Comparison of ENCODE assay signal across 8 cellular contexts in the genomic region with DNA sequence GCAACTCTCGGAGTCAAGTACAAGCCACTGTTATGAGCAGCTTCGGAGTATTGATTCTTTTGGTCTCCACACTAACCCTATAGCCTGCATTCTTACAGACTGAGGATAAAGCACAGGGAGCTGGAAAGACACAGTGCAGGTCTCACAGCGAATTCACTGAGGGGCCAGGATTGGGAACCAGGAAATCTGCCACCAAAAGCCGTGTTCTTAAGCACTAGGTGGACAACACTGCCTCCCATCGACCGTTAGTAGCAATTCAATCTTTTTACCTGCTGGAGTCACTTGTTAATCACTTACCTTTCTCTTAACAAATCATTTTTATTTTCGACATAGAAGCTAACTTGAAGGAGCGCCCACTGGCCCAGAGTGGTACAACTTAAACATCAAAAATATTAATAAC. TPM values are rescaled to one million over a fixed set of nuclear protein-coding genes. Genes with fewer than 3 reads are reported as not detected.
A peak's percentile ranks its signal among the peaks of the same experiment; 100 is the strongest.
DNase-seq lines count a peak whose midpoint lies in the region; ATAC-seq, FAIRE-seq and TF ChIP-seq lines count a peak whose summit lies in the region.

No MANE protein-coding gene starts in this region.

- H3K4me1 Mint-ChIP-seq in activated CD8-positive, alpha-beta memory T cell treated with anti-CD3 and anti-CD28 coated beads, Interleukin-2, amount 10 ng/mL, durations not matched to agents 7 days and 5 days = peaks cover 7% of the 10 kb centered on the region

- H3K27me3 Mint-ChIP-seq in activated CD8-positive, alpha-beta memory T cell treated with anti-CD3 and anti-CD28 coated beads, Interleukin-2, amount 10 ng/mL, durations not matched to agents 7 days and 5 days = peaks cover 5% of the 10 kb centered on the region

- H3K36me3 Mint-ChIP-seq in activated CD8-positive, alpha-beta memory T cell treated with anti-CD3 and anti-CD28 coated beads, Interleukin-2, amount 10 ng/mL, durations not matched to agents 7 days and 5 days = no peaks in the 10 kb centered on the region

- H3K9me3 Mint-ChIP-seq in activated CD8-positive, alpha-beta memory T cell treated with anti-CD3 and anti-CD28 coated beads, Interleukin-2, amount 10 ng/mL, durations not matched to agents 7 days and 5 days (ENCODE audit: low read depth) = no peaks in the 10 kb centered on the region

- H3K27ac Mint-ChIP-seq in activated CD8-positive, alpha-beta memory T cell treated with anti-CD3 and anti-CD28 coated beads, Interleukin-2, amount 10 ng/mL, durations not matched to agents 7 days and 5 days = no peak overlapping the region

- H3K27me3 ChIP-seq in bronchial epithelial cell (ENCODE audit: control insufficient read depth, insufficient read depth, low read length) = no peaks in the 10 kb centered on the region

- H3K36me3 ChIP-seq in bronchial epithelial cell (ENCODE audit: control insufficient read depth, insufficient read depth, low read length) = no peaks in the 10 kb centered on the region

- peak; percentile 28 for DNase-seq in stimulated activated CD4-positive, alpha-beta T cell treated with anti-CD3 and anti-CD28 coated beads, Interleukin-4, amount 100 ng/mL, for 24 hours
- DNase-seq in stimulated activated CD4-positive, alpha-beta T cell treated with anti-CD3 and anti-CD28 coated beads, Interleukin-4, amount 100 ng/mL, for 4 hours = no peak
- DNase-seq in NCI-H2029 (lab: John Stamatoyannopoulos, UW) (peak; percentile 6), bronchial epithelial cell (ENCODE audit: low read depth) (peak; percentile 56), mucosa of gallbladder (ENCODE audit: low spot score) (peak; percentile 24)
- no peak for DNase-seq in activated CD8-positive, alpha-beta memory T cell treated with anti-CD3 and anti-CD28 coated beads, Interleukin-2, amount 10 ng/mL, durations not matched to agents 7 days and 5 days

- CTCF ChIA-PET in activated CD8-positive, alpha-beta memory T cell treated with anti-CD3 and anti-CD28 coated beads, Interleukin-2, amount 10 ng/mL, durations not matched to agents 7 days and 5 days (lab: Charles Lee) = interaction anchor here (0.7 to 2.6 kb wide), 8 partner anchors 14 to 90 kb away, joined by 3 to 21 read pairs (median 4); no protein-coding TSS in a partner anchor

- no peak overlapping the region for H3K4me3 Mint-ChIP-seq in activated CD8-positive, alpha-beta memory T cell treated with anti-CD3 and anti-CD28 coated beads, Interleukin-2, amount 10 ng/mL, durations not matched to agents 7 days and 5 days

- no peak overlapping the region for H3K4me3 ChIP-seq in bronchial epithelial cell (ENCODE audit: low read depth, low read length)

- ATAC-seq in GM18907 (IDR thresholded peaks at IDR 0.05; ENCODE audit: unreplicated experiment) = no peak
- ATAC-seq in HG03095 (IDR thresholded peaks at IDR 0.05; ENCODE audit: unreplicated experiment) = no peak
- no peak for ATAC-seq in activated CD8-positive, alpha-beta memory T cell treated with anti-CD3 and anti-CD28 coated beads, Interleukin-2, amount 10 ng/mL, durations not matched to agents 7 days and 5 days

- peak; percentile 74 for TF ChIP-seq CTCF in bronchial epithelial cell (IDR thresholded peaks at IDR 0.05; ENCODE audit: insufficient read depth, low read length, severe bottlenecking)

- no peak for FAIRE-seq in bronchial epithelial cell (lab: Jason Lieb, UNC)

RNA-seq across cellular contexts. Expression of a gene that starts 6.3 kb away (rescaled TPM):
- total RNA-seq in bronchial epithelial cell (not detected in 2 replicates), mucosa of gallbladder (not detected)
- not detected for total RNA-seq in activated CD8-positive, alpha-beta memory T cell treated with anti-CD3 and anti-CD28 coated beads, Interleukin-2, amount 10 ng/mL, durations not matched to agents 7 days and 5 days

RNA-seq across cellular contexts. Expression of a gene that starts 20.3 kb away (rescaled TPM):
- total RNA-seq in bronchial epithelial cell (3.9 and 4.2 TPM in 2 replicates), mucosa of gallbladder (10.7 TPM)
- 10 to 100 TPM; 49.0 to 59.2 TPM for total RNA-seq in activated CD8-positive, alpha-beta memory T cell treated with anti-CD3 and anti-CD28 coated beads, Interleukin-2, amount 10 ng/mL, durations not matched to agents 7 days and 5 days

RNA-seq across cellular contexts. Expression of a gene that starts 28.8 kb away (rescaled TPM):
- total RNA-seq in bronchial epithelial cell = not detected in 2 replicates
- not detected for total RNA-seq in mucosa of gallbladder
- not detected for total RNA-seq in activated CD8-positive, alpha-beta memory T cell treated with anti-CD3 and anti-CD28 coated beads, Interleukin-2, amount 10 ng/mL, durations not matched to agents 7 days and 5 days

RNA-seq across cellular contexts. Expression of a gene that starts 36.6 kb away (rescaled TPM):
- total RNA-seq in bronchial epithelial cell = 33.4 and 37.8 TPM in 2 replicates
- total RNA-seq in mucosa of gallbladder = 78.3 TPM
- 100 to 1,000 TPM; 110 to 117 TPM for total RNA-seq in activated CD8-positive, alpha-beta memory T cell treated with anti-CD3 and anti-CD28 coated beads, Interleukin-2, amount 10 ng/mL, durations not matched to agents 7 days and 5 days

RNA-seq across cellular contexts. Expression of a gene that starts 46.8 kb away (rescaled TPM):
- total RNA-seq in bronchial epithelial cell (136 and 163 TPM in 2 replicates), mucosa of gallbladder (87.6 TPM)
- 10 to 100 TPM; 43.6 to 65.3 TPM for total RNA-seq in activated CD8-positive, alpha-beta memory T cell treated with anti-CD3 and anti-CD28 coated beads, Interleukin-2, amount 10 ng/mL, durations not matched to agents 7 days and 5 days

Comparison
In these comparisons a context has a peak if more than half of its experiments do, and no peak if none do; other contexts are left out.
1. DNase-seq: peak in stimulated activated CD4-positive, alpha-beta T cell treated with anti-CD3 and anti-CD28 coated beads, Interleukin-4, amount 100 ng/mL, for 24 hours (single experiment), NCI-H2029 (single experiment), bronchial epithelial cell (single experiment) and mucosa of gallbladder (single experiment); none in stimulated activated CD4-positive, alpha-beta T cell treated with anti-CD3 and anti-CD28 coated beads, Interleukin-4, amount 100 ng/mL, for 4 hours (0 of 2) and activated CD8-positive, alpha-beta memory T cell treated with anti-CD3 and anti-CD28 coated beads, Interleukin-2, amount 10 ng/mL, durations not matched to agents 7 days and 5 days (single experiment).